Comparison of ENCODE assay signal across 31 cellular contexts in genomic region chr6:68239034-68239433, GRCh38.
"Had no signal": no experiment of that assay in that cellular context is flagged by ENCODE, and none has a peak within 500 bp of the region (broad histone marks: within the 10 kb centered on the region; RNA-seq: fewer than 3 reads in every experiment).

No MANE protein-coding gene starts in this region.

- FAIRE-seq: keratinocyte had no signal

- H3K27ac ChIP-seq: coronary artery, dorsolateral prefrontal cortex, gastroesophageal sphincter, neutrophil, ovary, right lobe of liver, thoracic aorta, vagina had no signal

- ATAC-seq: activated naive CD4-positive, alpha-beta T cell treated with anti-CD3 and anti-CD28 coated beads, Interleukin-2, amount 50 U/mL, for 72 hours; gastroesophageal sphincter; left cardiac atrium; left ventricle myocardium superior; right lobe of liver; WTC11 had no signal

- H3K27ac Mint-ChIP-seq: activated CD4-positive, alpha-beta memory T cell treated with anti-CD3 and anti-CD28 coated beads, Interleukin-2, amount 10 ng/mL, durations not matched to agents 7 days and 5 days; activated CD4-positive, alpha-beta T cell treated with anti-CD3 and anti-CD28 coated beads, Interleukin-2, amount 10 ng/mL, durations not matched to agents 7 days and 5 days; activated naive CD4-positive, alpha-beta T cell treated with anti-CD3 and anti-CD28 coated beads, Interleukin-2, amount 50 U/mL, for 72 hours; activated T-helper 2 cell treated with anti-CD3 and anti-CD28 coated beads, Interferon-gamma antibody, Interleukin-2, Interleukin-4, amounts not matched to agents 10 μg/mL and 5 μg/mL and 100 μg/mL, durations not matched to agents 14 hours and 24 hours and 36 hours; nephron; progenitor cell of endocrine pancreas; stimulated activated naive CD8-positive, alpha-beta T cell treated with anti-CD3 and anti-CD28 coated beads, Interleukin-15, Interleukin-2, amounts not matched to agents 100 ng/mL and 50 ng/mL, for 24 hours; WTC11 had no signal

- H3K36me3 Mint-ChIP-seq: activated naive CD4-positive, alpha-beta T cell treated with anti-CD3 and anti-CD28 coated beads, Interleukin-2, amount 50 U/mL, for 72 hours; brain had no signal

- H3K4me3 ChIP-seq: coronary artery, gastroesophageal sphincter, ovary, right lobe of liver, thoracic aorta, vagina had no signal

- DNase-seq: activated CD4-positive, alpha-beta memory T cell treated with anti-CD3 and anti-CD28 coated beads, Interleukin-2, amount 10 ng/mL, durations not matched to agents 7 days and 5 days; activated CD4-positive, alpha-beta T cell treated with anti-CD3 and anti-CD28 coated beads for 1 hour; activated CD4-positive, alpha-beta T cell treated with anti-CD3 and anti-CD28 coated beads, Interleukin-2, amount 10 ng/mL, durations not matched to agents 7 days and 5 days; activated naive CD4-positive, alpha-beta T cell; activated T-cell treated with anti-CD3 and anti-CD28 coated beads, Interleukin-2, amount 50 U/mL, for 48 hours; anterior cingulate cortex; dorsolateral prefrontal cortex; effector memory CD4-positive, alpha-beta T cell; head of caudate nucleus; hippocampal formation; left cardiac atrium; left ventricle myocardium superior; ovary; right lobe of liver; stimulated activated CD4-positive, alpha-beta T cell treated with anti-CD3 and anti-CD28 coated beads, Interleukin-12 subunit alpha, Interleukin-12 subunit beta, amount 100 ng/mL, for 4 hours; stimulated activated CD4-positive, alpha-beta T cell treated with anti-CD3 and anti-CD28 coated beads, Interleukin-4, amount 100 ng/mL, for 1 hour; T-helper 2 cell; trophoblast cell had no signal

- H3K36me3 ChIP-seq: gastroesophageal sphincter, neutrophil, ovary, right lobe of liver, thoracic aorta, vagina had no signal

- H3K27me3 ChIP-seq: dorsolateral prefrontal cortex, gastroesophageal sphincter, neutrophil, ovary, right lobe of liver, vagina had no signal

- H3K4me3 Mint-ChIP-seq: activated CD4-positive, alpha-beta memory T cell treated with anti-CD3 and anti-CD28 coated beads, Interleukin-2, amount 10 ng/mL, durations not matched to agents 7 days and 5 days; activated CD4-positive, alpha-beta T cell treated with anti-CD3 and anti-CD28 coated beads, Interleukin-2, amount 10 ng/mL, durations not matched to agents 7 days and 5 days; brain; nephron; stimulated activated naive CD8-positive, alpha-beta T cell treated with anti-CD3 and anti-CD28 coated beads, Interleukin-15, Interleukin-2, amounts not matched to agents 100 ng/mL and 50 ng/mL, for 24 hours; WTC11 had no signal

- H3K4me1 Mint-ChIP-seq: activated CD4-positive, alpha-beta memory T cell treated with anti-CD3 and anti-CD28 coated beads, Interleukin-2, amount 10 ng/mL, durations not matched to agents 7 days and 5 days; activated CD4-positive, alpha-beta T cell treated with anti-CD3 and anti-CD28 coated beads, Interleukin-2, amount 10 ng/mL, durations not matched to agents 7 days and 5 days; nephron had no signal

- H3K9me3 Mint-ChIP-seq: activated CD4-positive, alpha-beta T cell treated with anti-CD3 and anti-CD28 coated beads, Interleukin-2, amount 10 ng/mL, durations not matched to agents 7 days and 5 days; nephron; stimulated activated naive CD8-positive, alpha-beta T cell treated with anti-CD3 and anti-CD28 coated beads, Interleukin-15, Interleukin-2, amounts not matched to agents 100 ng/mL and 50 ng/mL, for 24 hours had no signal

- H3K4me1 ChIP-seq: gastroesophageal sphincter, right lobe of liver, vagina had no signal

- H3K27me3 Mint-ChIP-seq: activated CD4-positive, alpha-beta memory T cell treated with anti-CD3 and anti-CD28 coated beads, Interleukin-2, amount 10 ng/mL, durations not matched to agents 7 days and 5 days; activated CD4-positive, alpha-beta T cell treated with anti-CD3 and anti-CD28 coated beads, Interleukin-2, amount 10 ng/mL, durations not matched to agents 7 days and 5 days; progenitor cell of endocrine pancreas; stimulated activated naive CD8-positive, alpha-beta T cell treated with anti-CD3 and anti-CD28 coated beads, Interleukin-15, Interleukin-2, amounts not matched to agents 100 ng/mL and 50 ng/mL, for 24 hours had no signal

- H3K9me3 ChIP-seq: gastroesophageal sphincter, neutrophil, ovary, right lobe of liver, thoracic aorta, vagina had no signal
